1 cellular context compared by ENCODE assay signal in the genomic region with DNA sequence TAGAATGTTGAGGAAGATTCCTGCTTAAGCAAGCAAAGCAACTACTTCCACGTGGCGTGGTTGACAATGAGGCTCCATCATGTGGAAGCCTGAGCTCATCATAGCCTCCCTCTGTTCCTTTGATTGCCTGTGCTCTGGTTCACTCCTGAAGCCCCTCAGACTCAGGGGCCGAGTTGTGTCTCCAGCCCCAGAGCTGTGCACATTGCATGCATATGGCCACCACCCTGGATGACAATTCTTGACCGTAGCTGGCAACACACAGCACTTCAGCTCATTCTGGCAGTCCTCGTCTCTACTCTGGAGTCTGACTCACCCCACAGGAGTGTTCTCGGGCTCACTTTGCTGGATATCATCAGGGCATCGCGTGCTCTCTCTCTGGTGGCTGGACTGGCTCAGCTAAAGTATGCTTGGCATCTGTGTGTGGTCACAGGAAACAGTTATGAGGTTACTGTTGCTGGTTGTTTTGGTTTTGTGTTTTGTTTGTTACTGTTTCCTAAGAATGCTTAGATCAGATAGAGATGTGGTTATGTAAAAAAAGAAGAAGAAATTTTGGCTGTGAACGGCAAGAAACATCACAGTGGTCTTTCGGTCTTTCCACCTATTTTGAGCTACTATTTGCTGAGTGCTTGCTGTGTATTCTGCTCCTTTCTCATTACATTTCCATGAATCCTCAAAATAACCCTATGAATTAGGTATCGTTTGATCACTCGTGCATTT.
TF ChIP-seq lines count a peak whose summit lies in the region.

No MANE protein-coding gene starts in this region.

TF ChIP-seq in WTC11, 78 proteins besides CTCF, POLR2A, EP300 and RAD21 (continued from another document):
- TF ChIP-seq ZNF396 (CRISPR knock-in tag; IDR thresholded peaks at IDR 0.05; ENCODE audit: borderline replicate concordance) (no peak), ESRRA (CRISPR knock-in tag; IDR thresholded peaks at IDR 0.05; ENCODE audit: borderline replicate concordance) (no peak), CBFB (CRISPR knock-in tag; IDR thresholded peaks at IDR 0.05; ENCODE audit: low read depth) (no peak), PRRX2 (CRISPR knock-in tag; IDR thresholded peaks at IDR 0.05) (no peak), GTF2I (CRISPR knock-in tag; conservative IDR thresholded peaks at IDR 0.05) (no peak)
